ENCODE assay signal across 10 cellular contexts in genomic region chr6:70479236-70479635, GRCh38.
DNase-seq lines count a peak whose midpoint lies in the region; ATAC-seq and TF ChIP-seq lines count a peak whose summit lies in the region.
"Had no signal": no experiment of that assay in that cellular context is flagged by ENCODE, and none has a peak within 500 bp of the region (broad histone marks: within the 10 kb centered on the region; RNA-seq: fewer than 3 reads in every experiment).

No MANE protein-coding gene starts in this region.

- DNase-seq in NCI-H1092 treated with DMSO at 0.1 percent for 48 hours (lab: John Stamatoyannopoulos, UW) = peak; percentile 4
- DNase-seq in SHP77 (lab: John Stamatoyannopoulos, UW) = peak; percentile 29 to 42
- peak; percentile 47 to 58 for DNase-seq in fibroblast of lung (ENCODE audit: low read depth in 2 of 2)
- DNase-seq in OCI-M2 (lab: John Stamatoyannopoulos, UW; ENCODE audit: unreplicated experiment) = no peak
- DNase-seq: activated naive CD4-positive, alpha-beta T cell; thyroid gland had no signal

- H3K4me1 ChIP-seq in fibroblast of lung (ENCODE audit: control insufficient read depth, extremely low read depth, insufficient read depth, low read length) (no peaks in the 10 kb centered on the region), rectal smooth muscle tissue (ENCODE audit: control insufficient read depth, insufficient read depth, low read length) (no peaks in the 10 kb centered on the region)
- H3K4me1 ChIP-seq: thyroid gland had no signal

- H4K20me1 ChIP-seq in fibroblast of lung (ENCODE audit: control insufficient read depth, extremely low read depth, insufficient read depth, low read length) = no peaks in the 10 kb centered on the region

- no peaks in the 10 kb centered on the region for H3K9me3 ChIP-seq in fibroblast of lung (ENCODE audit: control insufficient read depth, insufficient read depth, low read depth, low read length)
- H3K9me3 ChIP-seq: thyroid gland had no signal

- no peak for TF ChIP-seq CTCF in fibroblast of lung (conservative IDR thresholded peaks at IDR 0.05 in 1 of 2, IDR thresholded peaks at IDR 0.05 in 1 of 2; ENCODE audit: low read depth in 1 of 2, low read length in 2 of 2)

- no peaks in the 10 kb centered on the region for H3K36me3 ChIP-seq in fibroblast of lung (ENCODE audit: control insufficient read depth, insufficient read depth, low read length)
- no peaks in the 10 kb centered on the region for H3K36me3 ChIP-seq in rectal smooth muscle tissue (ENCODE audit: control insufficient read depth, insufficient read depth, low read length)

- no peak for ATAC-seq in GM18511 (IDR thresholded peaks at IDR 0.05; ENCODE audit: unreplicated experiment)
- ATAC-seq in GM18858 (IDR thresholded peaks at IDR 0.05; ENCODE audit: unreplicated experiment) = no peak
- ATAC-seq in HG02840 (IDR thresholded peaks at IDR 0.05; ENCODE audit: low FRiP score, unreplicated experiment) = no peak

- no peak overlapping the region for H2AFZ ChIP-seq in fibroblast of lung (ENCODE audit: low read length)

- no peaks in the 10 kb centered on the region for H3K79me2 ChIP-seq in fibroblast of lung (ENCODE audit: control insufficient read depth, insufficient read depth, low read length)

- H3K9ac ChIP-seq in fibroblast of lung (ENCODE audit: insufficient read depth, low read length) = no peak overlapping the region
- no peak overlapping the region for H3K9ac ChIP-seq in rectal smooth muscle tissue (ENCODE audit: low read length)

- H3K4me2 ChIP-seq in fibroblast of lung (ENCODE audit: extremely low read depth, insufficient read depth, low read length) = no peak overlapping the region

- H3K27ac ChIP-seq in fibroblast of lung (ENCODE audit: insufficient read depth, low read length) (no peak overlapping the region), rectal smooth muscle tissue (ENCODE audit: low read depth, low read length) (peak overlapping the region; percentile 30)
- H3K27ac ChIP-seq: thyroid gland had no signal

- H3K27me3 ChIP-seq in fibroblast of lung (ENCODE audit: control insufficient read depth, insufficient read depth, low read length) (no peaks in the 10 kb centered on the region), rectal smooth muscle tissue (ENCODE audit: control insufficient read depth, insufficient read depth, low read length) (no peaks in the 10 kb centered on the region)
- H3K27me3 ChIP-seq: thyroid gland had no signal

- H3K4me3 ChIP-seq in fibroblast of lung (replicated peaks in 1 of 4; ENCODE audit: control extremely low read depth in 1 of 4, insufficient read depth in 1 of 4, low read depth in 3 of 4, low read length in 4 of 4) (no peak overlapping the region), rectal smooth muscle tissue (ENCODE audit: low read length) (no peak overlapping the region)
- H3K4me3 ChIP-seq: thyroid gland had no signal
